Comparison of ENCODE assay signal across 1 cellular context in genomic region chr1:2546515-2547209, GRCh38.
TF ChIP-seq lines count a peak whose summit lies in the region.

No MANE protein-coding gene starts in this region.

TF ChIP-seq in HEK293, 187 proteins besides CTCF, POLR2A, EP300 and RAD21 (continued from another document):
- TF ChIP-seq HIC1 (tag by site-specific recombination; IDR thresholded peaks at IDR 0.05), result peak; percentile 79; the same call in 1 of the 2 replicates
- peak; percentile 84 for TF ChIP-seq GLIS2 (tag by site-specific recombination; IDR thresholded peaks at IDR 0.05)
- TF ChIP-seq OSR2 (tag by site-specific recombination; IDR thresholded peaks at IDR 0.05), result 0 out of 2 replicates have a peak, but pooled peaks have one; percentile 30
- peak; percentile 38; the same call in 1 of the 2 replicates for TF ChIP-seq ZXDB (tag by site-specific recombination; IDR thresholded peaks at IDR 0.05)
- TF ChIP-seq PRDM6 (tag by site-specific recombination; IDR thresholded peaks at IDR 0.05), result no peak
- no peak for TF ChIP-seq ZSCAN23 (tag by site-specific recombination; IDR thresholded peaks at IDR 0.05)
- TF ChIP-seq ZNF221 (tag by site-specific recombination; IDR thresholded peaks at IDR 0.05; ENCODE audit: borderline replicate concordance), result no peak
- TF ChIP-seq ZNF175 (tag by site-specific recombination; IDR thresholded peaks at IDR 0.05), result no peak
- peak; percentile 14; the same call in 1 of the 2 replicates for TF ChIP-seq ZNF2 (tag by site-specific recombination; IDR thresholded peaks at IDR 0.05)
- TF ChIP-seq ZSCAN5A (tag by site-specific recombination; IDR thresholded peaks at IDR 0.05), result peak; percentile 83; the same call in 1 of the 2 replicates
- no peak for TF ChIP-seq ZNF623 (tag by site-specific recombination; IDR thresholded peaks at IDR 0.05)
- TF ChIP-seq KLF10 (tag by site-specific recombination; IDR thresholded peaks at IDR 0.05), result peak; percentile 57; the same call in 1 of the 2 replicates
- no peak for TF ChIP-seq ZNF449 (tag by site-specific recombination; IDR thresholded peaks at IDR 0.05)
- peak; percentile 77 for TF ChIP-seq ZIC2 (tag by site-specific recombination; IDR thresholded peaks at IDR 0.05)
- peak; percentile 58; the same call in 1 of the 2 replicates for TF ChIP-seq KLF16 (tag by site-specific recombination; IDR thresholded peaks at IDR 0.05)
- TF ChIP-seq ZNF391 (tag by site-specific recombination; IDR thresholded peaks at IDR 0.05; ENCODE audit: borderline replicate concordance, low read depth), result peak; percentile 64; the same call in 1 of the 2 replicates
- TF ChIP-seq ZNF837 (tag by site-specific recombination; IDR thresholded peaks at IDR 0.05), result no peak
- no peak for TF ChIP-seq ZNF311 (tag by site-specific recombination; IDR thresholded peaks at IDR 0.05; ENCODE audit: borderline replicate concordance)
- no peak for TF ChIP-seq HOXD13 (CRISPR knock-in tag; IDR thresholded peaks at IDR 0.05; ENCODE audit: borderline replicate concordance)
- no peak for TF ChIP-seq YY2 (tag by site-specific recombination; IDR thresholded peaks at IDR 0.05)
- TF ChIP-seq ZNF37A (tag by site-specific recombination; IDR thresholded peaks at IDR 0.05), result no peak
- no peak for TF ChIP-seq GLI2 (tag by site-specific recombination; IDR thresholded peaks at IDR 0.05; ENCODE audit: borderline replicate concordance, low read depth)
- no peak for TF ChIP-seq ZNF571 (tag by site-specific recombination; IDR thresholded peaks at IDR 0.05)
- no peak for TF ChIP-seq ZNF544 (tag by site-specific recombination; IDR thresholded peaks at IDR 0.05)
- 0 out of 2 replicates have a peak, but pooled peaks have one; percentile 8 for TF ChIP-seq PBX3 (CRISPR knock-in tag; IDR thresholded peaks at IDR 0.05)
- TF ChIP-seq EGR2 (tag by site-specific recombination; IDR thresholded peaks at IDR 0.05; ENCODE audit: low read depth), result peak; percentile 64
- TF ChIP-seq ZNF324 (tag by site-specific recombination; IDR thresholded peaks at IDR 0.05), result no peak; the same call in 1 of the 2 replicates
- TF ChIP-seq SCRT1 (tag by site-specific recombination; IDR thresholded peaks at IDR 0.05; ENCODE audit: borderline replicate concordance), result no peak
- peak; percentile 92 for TF ChIP-seq KLF8 (tag by site-specific recombination; IDR thresholded peaks at IDR 0.05)
- TF ChIP-seq ZNF394 (tag by site-specific recombination; IDR thresholded peaks at IDR 0.05; ENCODE audit: borderline replicate concordance), result no peak
- TF ChIP-seq ZNF157 (tag by site-specific recombination; IDR thresholded peaks at IDR 0.05), result 0 out of 2 replicates have a peak, but pooled peaks have one; percentile 11
- TF ChIP-seq ZNF555 (tag by site-specific recombination; conservative IDR thresholded peaks at IDR 0.05), result no peak
- no peak for TF ChIP-seq RBAK (tag by site-specific recombination; IDR thresholded peaks at IDR 0.05)
- TF ChIP-seq ZNF580 (tag by site-specific recombination; IDR thresholded peaks at IDR 0.05), result peak; percentile 78; the same call in 1 of the 2 replicates
- peak; percentile 6 for TF ChIP-seq ZNF600 (tag by site-specific recombination; IDR thresholded peaks at IDR 0.05)
- TF ChIP-seq ZNF785 (tag by site-specific recombination; IDR thresholded peaks at IDR 0.05), result no peak
- TF ChIP-seq BCL11B (tag by site-specific recombination; IDR thresholded peaks at IDR 0.05; ENCODE audit: low read depth), result peak; percentile 79; the same call in 1 of the 2 replicates
- TF ChIP-seq ZBTB11 (tag by site-specific recombination; conservative IDR thresholded peaks at IDR 0.05; ENCODE audit: low read depth), result peak; percentile 62
- no peak for TF ChIP-seq ZNF112 (tag by site-specific recombination; IDR thresholded peaks at IDR 0.05)
- TF ChIP-seq HOXA7 (CRISPR knock-in tag; IDR thresholded peaks at IDR 0.05; ENCODE audit: borderline replicate concordance), result no peak
- no peak for TF ChIP-seq OVOL3 (tag by site-specific recombination; IDR thresholded peaks at IDR 0.05)
- peak; percentile 61 for TF ChIP-seq SP7 (tag by site-specific recombination; IDR thresholded peaks at IDR 0.05)
- TF ChIP-seq ZFP41 (tag by site-specific recombination; IDR thresholded peaks at IDR 0.05; ENCODE audit: borderline replicate concordance), result no peak
- TF ChIP-seq ZNF529 (tag by site-specific recombination; IDR thresholded peaks at IDR 0.05; ENCODE audit: insufficient replicate concordance), result no peak
- TF ChIP-seq ZNF335 (tag by site-specific recombination; conservative IDR thresholded peaks at IDR 0.05), result peak; percentile 76
- TF ChIP-seq ZNF138 (tag by site-specific recombination; IDR thresholded peaks at IDR 0.05; ENCODE audit: borderline replicate concordance), result no peak
- TF ChIP-seq ZNF362 (tag by site-specific recombination; IDR thresholded peaks at IDR 0.05), result no peak
